ENCODE assay signal across 13 cellular contexts in genomic region chr18:2653467-2653866, GRCh38. TPM values are rescaled to one million over a fixed set of nuclear protein-coding genes. Genes with fewer than 3 reads are reported as not detected.
DNase-seq lines count a peak whose midpoint lies in the region; ATAC-seq and TF ChIP-seq lines count a peak whose summit lies in the region.
"Had no signal": no experiment of that assay in that cellular context is flagged by ENCODE, and none has a peak within 500 bp of the region (broad histone marks: within the 10 kb centered on the region; RNA-seq: fewer than 3 reads in every experiment).

No MANE protein-coding gene starts in this region.

- intact Hi-C loops in PC-3 (cut with micrococcal nuclease), result loop anchor here (10.0 kb wide), 1 partner anchor 361 kb away; the partner anchor contains the start of gene LPIN2

- no peak for ATAC-seq in CD4-positive, CD25-positive, alpha-beta regulatory T cell (ENCODE audit: low read depth in 2 of 2)
- ATAC-seq in PC-3 (no peak), memory B cell (ENCODE audit: low read depth) (no peak)

- peaks cover 14 to 28% (median 21%) of the 10 kb centered on the region in 4 donors for H3K4me1 Mint-ChIP-seq in CD4-positive, CD25-positive, alpha-beta regulatory T cell
- H3K4me1 Mint-ChIP-seq in memory B cell, result peaks cover 13% of the 10 kb centered on the region

- H3K4me3 Mint-ChIP-seq in CD4-positive, CD25-positive, alpha-beta regulatory T cell, result peak overlapping the region; percentile 97 to 99 (median 98)
- peak overlapping the region; percentile 11 for H3K4me3 Mint-ChIP-seq in memory B cell

- no peak for DNase-seq in CD4-positive, CD25-positive, alpha-beta regulatory T cell
- DNase-seq in HL-60 (ENCODE audit: low read depth in 1 of 2, low spot score in 1 of 2) (peak; percentile 91 to 95), PC-3 (no peak), memory B cell (ENCODE audit: low spot score in 2 of 2) (no peak), islet precursor cell (no peak), T1000 (lab: John Stamatoyannopoulos, UW) (no peak), midbrain (lab: John Stamatoyannopoulos, UW) (no peak)
- DNase-seq: activated CD4-positive, alpha-beta memory T cell treated with anti-CD3 and anti-CD28 coated beads for 36 hours; activated gamma-delta T cell; foreskin melanocyte; NCI-H1930; stimulated activated naive CD4-positive, alpha-beta T cell treated with Interleukin-2 at 50 U/mL for 16 hours had no signal

- peak overlapping the region; percentile 90 for H3K4me2 ChIP-seq in PC-3 (ENCODE audit: low read length)

- H2AFZ ChIP-seq in PC-3 (ENCODE audit: low read length), result no peak overlapping the region

- H3F3A ChIP-seq in PC-3 (ENCODE audit: low read length, unreplicated experiment), result peaks cover 3% of the 10 kb centered on the region

- peaks cover 13% of the 10 kb centered on the region for H3K36me3 Mint-ChIP-seq in CD4-positive, CD25-positive, alpha-beta regulatory T cell
- H3K36me3 Mint-ChIP-seq in memory B cell, result peaks cover 10% of the 10 kb centered on the region

- peaks cover 28% of the 10 kb centered on the region for H3K79me2 ChIP-seq in PC-3 (ENCODE audit: low read length)

- TF ChIP-seq CTCF in HL-60 (IDR thresholded peaks at IDR 0.05; ENCODE audit: insufficient read depth, low read length), result no peak
- TF ChIP-seq CTCF in PC-3 (conservative IDR thresholded peaks at IDR 0.05; ENCODE audit: low read depth, low read length), result no peak

- H3K4me1 ChIP-seq in CD4-positive, CD25-positive, alpha-beta regulatory T cell (ENCODE audit: control insufficient read depth, insufficient read depth, low read length, poor library complexity, severe bottlenecking), result peaks cover 10% of the 10 kb centered on the region
- peaks cover 33% of the 10 kb centered on the region for H3K4me1 ChIP-seq in PC-3 (ENCODE audit: insufficient read depth, low read length)

- H3K9me3 Mint-ChIP-seq in CD4-positive, CD25-positive, alpha-beta regulatory T cell, result peaks cover 0 to 4% (median 0%) of the 10 kb centered on the region in 7 donors
- H3K9me3 Mint-ChIP-seq in memory B cell, result no peaks in the 10 kb centered on the region
- H3K9me3 Mint-ChIP-seq: activated CD4-positive, alpha-beta memory T cell treated with anti-CD3 and anti-CD28 coated beads for 36 hours had no signal

- H3K27ac ChIP-seq in CD4-positive, CD25-positive, alpha-beta regulatory T cell (ENCODE audit: insufficient read depth, low read length, poor library complexity, severe bottlenecking), result peak overlapping the region; percentile 100
- H3K27ac ChIP-seq in HL-60 (replicated peaks) (peak overlapping the region; percentile 99), PC-3 (ENCODE audit: low read length) (no peak overlapping the region)

- H3K27me3 ChIP-seq in CD4-positive, CD25-positive, alpha-beta regulatory T cell (ENCODE audit: control insufficient read depth, insufficient read depth, low read length), result no peaks in the 10 kb centered on the region
- H3K27me3 ChIP-seq in HL-60 (ENCODE audit: insufficient read depth, poor library complexity, severe bottlenecking) (no peaks in the 10 kb centered on the region), PC-3 (ENCODE audit: low read length) (no peaks in the 10 kb centered on the region)
- H3K27me3 ChIP-seq: Peyer's patch had no signal

- H3K4me3 ChIP-seq in CD4-positive, CD25-positive, alpha-beta regulatory T cell (ENCODE audit: low read depth, low read length), result no peak overlapping the region
- H3K4me3 ChIP-seq in HL-60 (replicated peaks; ENCODE audit: insufficient read depth, low read length), result no peak overlapping the region
- H3K4me3 ChIP-seq in PC-3 (ENCODE audit: low read length), result no peak overlapping the region
- H3K4me3 ChIP-seq: Peyer's patch had no signal

- POLR2A ChIA-PET in PC-3 (lab: Charles Lee; ENCODE audit: unreplicated experiment), result no interaction called here

- CTCF ChIA-PET in PC-3 (lab: Charles Lee), result no interaction called here

- H3K36me3 ChIP-seq in CD4-positive, CD25-positive, alpha-beta regulatory T cell (ENCODE audit: control insufficient read depth, insufficient read depth, low read length), result no peaks in the 10 kb centered on the region
- H3K36me3 ChIP-seq in PC-3 (ENCODE audit: low read depth, low read length), result no peaks in the 10 kb centered on the region
- H3K36me3 ChIP-seq: Peyer's patch had no signal

- BruUV-seq in PC-3 (replicated peaks; lab: Mats Ljungman, UMichigan), result no TSS peak

- no peaks in the 10 kb centered on the region for H3K9me2 ChIP-seq in PC-3 (replicated peaks; ENCODE audit: low read length)

- H3K9me3 ChIP-seq in CD4-positive, CD25-positive, alpha-beta regulatory T cell (ENCODE audit: control insufficient read depth in 2 of 2, low read length in 2 of 2), result no peaks in the 10 kb centered on the region
- no peaks in the 10 kb centered on the region for H3K9me3 ChIP-seq in PC-3 (ENCODE audit: low read length)
- H3K9me3 ChIP-seq: Peyer's patch had no signal

- no peak overlapping the region for H3K9ac ChIP-seq in PC-3 (ENCODE audit: low read length)

- H3K27ac Mint-ChIP-seq in CD4-positive, CD25-positive, alpha-beta regulatory T cell, result peak overlapping the region in 2 of 3 donors; percentile 79 to 97
- H3K27ac Mint-ChIP-seq in memory B cell, result peak overlapping the region; percentile 99

- peaks cover 19% of the 10 kb centered on the region for H4K20me1 ChIP-seq in PC-3 (ENCODE audit: low read length)

- peaks cover 13% of the 10 kb centered on the region for H3K27me3 Mint-ChIP-seq in CD4-positive, CD25-positive, alpha-beta regulatory T cell
- H3K27me3 Mint-ChIP-seq in memory B cell, result no peaks in the 10 kb centered on the region
- H3K27me3 Mint-ChIP-seq: activated CD4-positive, alpha-beta memory T cell treated with anti-CD3 and anti-CD28 coated beads for 36 hours had no signal

RNA-seq across cellular contexts. Expression of gene SMCHD1, which starts 2.1 kb away (rescaled TPM):
- total RNA-seq in CD4-positive, CD25-positive, alpha-beta regulatory T cell, result 671 TPM
- polyA plus RNA-seq in CD4-positive, CD25-positive, alpha-beta regulatory T cell, result 10 to 100 TPM; 59.1 to 78.8 (median 65.5) TPM
- total RNA-seq in PC-3 (2014; rRNA removed), result 42.0 and 61.0 TPM in 2 replicates

Comparison
In these comparisons a context has a peak if more than half of its experiments do, and no peak if none do; other contexts are left out.
1. DNase-seq: peak in HL-60 (2 of 2); none in CD4-positive, CD25-positive, alpha-beta regulatory T cell (0 of 3), PC-3 (single experiment), memory B cell (0 of 2), islet precursor cell (single experiment), T1000 (single experiment) and midbrain (single experiment).
2. RNA of gene SMCHD1, which starts 2.1 kb away (total RNA-seq): 671 TPM in CD4-positive, CD25-positive, alpha-beta regulatory T cell (single experiment); 42.0 to 61.0 TPM in PC-3; every median in the first group is over 10 times any median in the second.